In genomic region chr18:48831802-48832201, GRCh38 we compare ENCODE assay signal across 19 cellular contexts.
A peak's percentile ranks its signal among the peaks of the same experiment; 100 is the strongest.
DNase-seq lines count a peak whose midpoint lies in the region; ATAC-seq and TF ChIP-seq lines count a peak whose summit lies in the region.
"Had no signal": no experiment of that assay in that cellular context is flagged by ENCODE, and none has a peak within 500 bp of the region (broad histone marks: within the 10 kb centered on the region; RNA-seq: fewer than 3 reads in every experiment).

No MANE protein-coding gene starts in this region.

- no TSS peak for BruUV-seq in Panc1 (replicated peaks; lab: Mats Ljungman, UMichigan)

- H3K36me3 ChIP-seq in CD8-positive, alpha-beta memory T cell (ENCODE audit: insufficient read depth, low read length): no peaks in the 10 kb centered on the region
- H3K36me3 ChIP-seq in Panc1 (ENCODE audit: control insufficient read depth, insufficient read depth, low read length) (no peaks in the 10 kb centered on the region), osteoblast (ENCODE audit: insufficient read depth, low read length) (peaks cover 9% of the 10 kb centered on the region)
- H3K36me3 ChIP-seq: pancreas, sigmoid colon, upper lobe of right lung had no signal

- peak overlapping the region in 6 of 8 donors; percentile 8 to 99 (median 67) for H3K27ac Mint-ChIP-seq in CD8-positive, alpha-beta memory T cell
- peak overlapping the region; percentile 45 for H3K27ac Mint-ChIP-seq in chondrocyte (ENCODE audit: unreplicated experiment)

- H3K27me3 ChIP-seq in CD8-positive, alpha-beta memory T cell (ENCODE audit: insufficient read depth, low read length, poor library complexity, severe bottlenecking): no peaks in the 10 kb centered on the region
- H3K27me3 ChIP-seq in Panc1 (ENCODE audit: control insufficient read depth, insufficient read depth, low read length): no peaks in the 10 kb centered on the region
- H3K27me3 ChIP-seq in osteoblast (ENCODE audit: insufficient read depth, low read length): no peaks in the 10 kb centered on the region
- H3K27me3 ChIP-seq: pancreas, sigmoid colon, upper lobe of right lung had no signal

- no peaks in the 10 kb centered on the region for H3K36me3 Mint-ChIP-seq in CD8-positive, alpha-beta memory T cell
- peaks cover 2% of the 10 kb centered on the region for H3K36me3 Mint-ChIP-seq in chondrocyte (ENCODE audit: low read depth)

- DNase-seq in CD8-positive, alpha-beta memory T cell: no peak
- DNase-seq in Panc1 (ENCODE audit: low read depth, low spot score) (no peak), chondrocyte (ENCODE audit: low spot score) (no peak), osteoblast (ENCODE audit: insufficient read length, low spot score, missing footprints) (no peak)
- DNase-seq: AML-193; Caco-2; central memory CD4-positive, alpha-beta T cell; KBM-7; NCI-H2081; NCI-H510A; stimulated activated naive CD4-positive, alpha-beta T cell had no signal

- H3K27ac ChIP-seq in CD8-positive, alpha-beta memory T cell (ENCODE audit: low read depth, low read length): no peak overlapping the region
- H3K27ac ChIP-seq in Panc1 (ENCODE audit: low read length) (peak overlapping the region; percentile 65), osteoblast (ENCODE audit: low read depth, low read length) (peak overlapping the region; percentile 27)
- H3K27ac ChIP-seq: pancreas, sigmoid colon had no signal

- in situ Hi-C loops in Panc1 (cut with HindIII; ENCODE audit: low pct_unique_long_range_greater_than_20kb, low sequenced_read_pairs): no loop called here

- POLR2A ChIA-PET in CD8-positive, alpha-beta memory T cell (lab: Charles Lee): no interaction called here
- POLR2A ChIA-PET in Panc1 (lab: Charles Lee): no interaction called here

- TF ChIP-seq CTCF in Panc1 (IDR thresholded peaks at IDR 0.05) (no peak), chondrocyte (IDR thresholded peaks at IDR 0.05) (no peak), osteoblast (IDR thresholded peaks at IDR 0.05; ENCODE audit: extremely low read depth, low read depth, low read length) (no peak)

- H3K4me1 ChIP-seq in CD8-positive, alpha-beta memory T cell (ENCODE audit: insufficient read depth, low read length): peaks cover 57% of the 10 kb centered on the region
- H3K4me1 ChIP-seq in Panc1 (ENCODE audit: control insufficient read depth, insufficient read depth, low read length) (peaks cover 60% of the 10 kb centered on the region), osteoblast (ENCODE audit: insufficient read depth, low read length) (peaks cover 73% of the 10 kb centered on the region)

- intact Hi-C loops in Panc1 (cut with micrococcal nuclease; ENCODE audit: unreplicated experiment): no loop called here

- H3K4me3 ChIP-seq in CD8-positive, alpha-beta memory T cell (ENCODE audit: low read length): no peak overlapping the region
- H3K4me3 ChIP-seq in Panc1 (ENCODE audit: low read depth in 2 of 2, low read length in 2 of 2): no peak overlapping the region
- no peak overlapping the region for H3K4me3 ChIP-seq in osteoblast (ENCODE audit: insufficient read depth, low read length)
- H3K4me3 ChIP-seq: pancreas, sigmoid colon, upper lobe of right lung had no signal

- H3K9me3 Mint-ChIP-seq in CD8-positive, alpha-beta memory T cell: no peaks in the 10 kb centered on the region
- H3K9me3 Mint-ChIP-seq in chondrocyte (ENCODE audit: low read depth): no peaks in the 10 kb centered on the region
- H3K9me3 Mint-ChIP-seq: activated T-helper 2 cell treated with anti-CD3 and anti-CD28 coated beads, Interferon-gamma antibody, Interleukin-2, Interleukin-4, amounts not matched to agents 10 μg/mL and 5 μg/mL and 100 μg/mL, durations not matched to agents 14 hours and 24 hours and 36 hours had no signal

- no peak overlapping the region for H2AFZ ChIP-seq in osteoblast (ENCODE audit: low read length)

- H3K4me3 Mint-ChIP-seq in CD8-positive, alpha-beta memory T cell: peak overlapping the region in 5 of 7 donors; percentile 68 to 97 (median 89)
- no peak overlapping the region for H3K4me3 Mint-ChIP-seq in chondrocyte (ENCODE audit: unreplicated experiment)

- H3K4me2 ChIP-seq in osteoblast (ENCODE audit: insufficient read depth, low read length): peak overlapping the region; percentile 80

- no peaks in the 10 kb centered on the region for H3K9me3 ChIP-seq in CD8-positive, alpha-beta memory T cell (ENCODE audit: low read length)
- H3K9me3 ChIP-seq in Panc1 (ENCODE audit: control insufficient read depth, insufficient read depth, low read depth, low read length): no peaks in the 10 kb centered on the region
- H3K9me3 ChIP-seq in osteoblast (ENCODE audit: low read depth, low read length): no peaks in the 10 kb centered on the region
- H3K9me3 ChIP-seq: Caco-2, pancreas, sigmoid colon, upper lobe of right lung had no signal

- H4K20me1 ChIP-seq in osteoblast (ENCODE audit: insufficient read depth, low read length): no peaks in the 10 kb centered on the region

- H3K4me1 Mint-ChIP-seq in CD8-positive, alpha-beta memory T cell: peaks cover 61 to 84% (median 66%) of the 10 kb centered on the region in 3 donors
- H3K4me1 Mint-ChIP-seq in chondrocyte (ENCODE audit: low read depth): peaks cover 91% of the 10 kb centered on the region

- H3K79me2 ChIP-seq in osteoblast (ENCODE audit: insufficient read depth, low read length): peaks cover 73% of the 10 kb centered on the region

- no peak for ATAC-seq in Panc1
- ATAC-seq in HG02885 (IDR thresholded peaks at IDR 0.05; ENCODE audit: poor library complexity, unreplicated experiment): no peak
- no peak for ATAC-seq in HG03521 (IDR thresholded peaks at IDR 0.05; ENCODE audit: unreplicated experiment)
- ATAC-seq in GM19397 (IDR thresholded peaks at IDR 0.05; ENCODE audit: unreplicated experiment): no peak
- ATAC-seq: left ventricle myocardium superior, upper lobe of right lung had no signal

- CTCF ChIA-PET in CD8-positive, alpha-beta memory T cell (lab: Charles Lee): interaction anchor here (1.0 to 2.1 kb wide), 4 partner anchors 9 to 156 kb away, joined by 3 to 6 read pairs (median 4); no protein-coding TSS in a partner anchor
- CTCF ChIA-PET in Panc1 (lab: Charles Lee): interaction anchor here (0.6 kb wide), 1 partner anchor 30 kb away, joined by 4 read pairs; no protein-coding TSS in a partner anchor

- no peaks in the 10 kb centered on the region for H3K27me3 Mint-ChIP-seq in CD8-positive, alpha-beta memory T cell
- H3K27me3 Mint-ChIP-seq in chondrocyte (ENCODE audit: low read depth): no peaks in the 10 kb centered on the region
